In genomic region chr2:227188292-227188691, GRCh38 we compare ENCODE assay signal across 8 cellular contexts. TPM values are rescaled to one million over a fixed set of nuclear protein-coding genes. Genes with fewer than 3 reads are reported as not detected.
DNase-seq lines count a peak whose midpoint lies in the region; ATAC-seq, FAIRE-seq and TF ChIP-seq lines count a peak whose summit lies in the region.

No MANE protein-coding gene starts in this region.

- H3K4me3 ChIP-seq in skeletal muscle satellite cell (ENCODE audit: low read length) (no peak overlapping the region), mucosa of descending colon (no peak overlapping the region)

- H3K9ac ChIP-seq in skeletal muscle satellite cell (ENCODE audit: low read depth, low read length), result peak overlapping the region; percentile 25

- ATAC-seq in GM19455 (IDR thresholded peaks at IDR 0.05; ENCODE audit: unreplicated experiment) (peak; percentile 74), HG03558 (IDR thresholded peaks at IDR 0.05; ENCODE audit: extremely low read depth, unreplicated experiment) (peak; percentile 46), mucosa of descending colon (no peak)

- H3K4me2 ChIP-seq in skeletal muscle satellite cell (ENCODE audit: low read length), result peak overlapping the region; percentile 61

- intact Hi-C loops in mucosa of descending colon (cut with DNase I, micrococcal nuclease), result no loop called here

- H3K9me3 ChIP-seq in skeletal muscle satellite cell (replicated peaks; ENCODE audit: low read length) (no peaks in the 10 kb centered on the region), mucosa of descending colon (no peaks in the 10 kb centered on the region)

- no peaks in the 10 kb centered on the region for H3K27me3 ChIP-seq in skeletal muscle satellite cell (ENCODE audit: control insufficient read depth, insufficient read depth, low read length)

- H3K4me1 ChIP-seq in skeletal muscle satellite cell (ENCODE audit: control insufficient read depth, insufficient read depth, low read length) (peaks cover 41% of the 10 kb centered on the region), mucosa of descending colon (ENCODE audit: low read depth) (no peaks in the 10 kb centered on the region)

- DNase-seq in GM20000 (ENCODE audit: low spot score) (no peak), NCI-H1417 treated with DMSO at 0.1 percent for 48 hours (lab: John Stamatoyannopoulos, UW) (no peak), mucosa of descending colon (no peak)
- DNase-seq in stimulated activated CD4-positive, alpha-beta T cell treated with anti-CD3 and anti-CD28 coated beads, Interleukin-12 subunit alpha, Interleukin-12 subunit beta, amount 100 ng/mL, for 4 hours, result no peak

- peak; percentile 70 for FAIRE-seq in endometrium (lab: Jason Lieb, UNC)

- H3K36me3 ChIP-seq in skeletal muscle satellite cell (ENCODE audit: insufficient read depth, low read length), result no peaks in the 10 kb centered on the region
- H3K36me3 ChIP-seq in mucosa of descending colon (ENCODE audit: low read depth), result no peaks in the 10 kb centered on the region

- TF ChIP-seq CTCF in GM20000 (IDR thresholded peaks at IDR 0.05; ENCODE audit: extremely low read depth, missing control alignments) (no peak), mucosa of descending colon (IDR thresholded peaks at IDR 0.05) (no peak)

RNA-seq across cellular contexts. Expression of gene COL4A3, which starts 23.9 kb away (rescaled TPM):
- under 0.01 TPM in 1 of 2 replicates, not detected in the other for total RNA-seq in skeletal muscle satellite cell (2012; rRNA removed)
- total RNA-seq in mucosa of descending colon, result under 1 TPM; 0.16 to 0.36 (median 0.32) TPM

RNA-seq across cellular contexts. Expression of gene COL4A4, which starts 24.3 kb away (rescaled TPM):
- total RNA-seq in skeletal muscle satellite cell (2012; rRNA removed), result 0.22 and 0.25 TPM in 2 replicates
- total RNA-seq in mucosa of descending colon, result 1 to 10 TPM in 2 of 3 donors, under 1 TPM in 1; 0.44 to 1.2 (median 1.1) TPM
